Comparison of ENCODE assay signal across 8 cellular contexts in genomic region chr1:220879509-220880366, GRCh38. TPM values are rescaled to one million over a fixed set of nuclear protein-coding genes. Genes with fewer than 3 reads are reported as not detected.
A peak's percentile ranks its signal among the peaks of the same experiment; 100 is the strongest.
DNase-seq lines count a peak whose midpoint lies in the region; ATAC-seq and TF ChIP-seq lines count a peak whose summit lies in the region.

No MANE protein-coding gene starts in this region.

- H3K4me1 ChIP-seq in effector memory CD4-positive, alpha-beta T cell (ENCODE audit: control insufficient read depth, insufficient read depth, low read length, poor library complexity, severe bottlenecking): peaks cover 5% of the 10 kb centered on the region
- H3K4me1 ChIP-seq in mesodermal cell (ENCODE audit: control insufficient read depth, insufficient read depth, low read length, poor library complexity, severe bottlenecking) (peaks cover 36% of the 10 kb centered on the region), uterus (peaks cover 0 to 9% of the 10 kb centered on the region in 2 donors)

- DNase-seq in Ammon's horn (ENCODE audit: low spot score): peak; percentile 33
- DNase-seq in GM13977 (ENCODE audit: low spot score): peak; percentile 74
- DNase-seq in RPMI8226: peak; percentile 48
- DNase-seq in effector memory CD4-positive, alpha-beta T cell: no peak
- DNase-seq in uterus: peak; percentile 22 to 49
- DNase-seq in KG1 (lab: John Stamatoyannopoulos, UW): no peak

- H3K27me3 ChIP-seq in effector memory CD4-positive, alpha-beta T cell (replicated peaks; ENCODE audit: control insufficient read depth, insufficient read depth, low read length, poor library complexity, severe bottlenecking): peaks cover 35% of the 10 kb centered on the region
- H3K27me3 ChIP-seq in uterus: peaks cover 0 to 16% of the 10 kb centered on the region in 2 donors

- no peak for TF ChIP-seq POLR2A in uterus (IDR thresholded peaks at IDR 0.05)

- H3K9me3 ChIP-seq in effector memory CD4-positive, alpha-beta T cell (ENCODE audit: control insufficient read depth, low read length): no peaks in the 10 kb centered on the region
- H3K9me3 ChIP-seq in mesodermal cell (ENCODE audit: control insufficient read depth, low read length): no peaks in the 10 kb centered on the region
- no peaks in the 10 kb centered on the region for H3K9me3 ChIP-seq in uterus

- no peaks in the 10 kb centered on the region for H3K36me3 ChIP-seq in effector memory CD4-positive, alpha-beta T cell (ENCODE audit: control insufficient read depth, insufficient read depth, low read length)
- H3K36me3 ChIP-seq in mesodermal cell (ENCODE audit: control insufficient read depth, insufficient read depth, low read length) (no peaks in the 10 kb centered on the region), uterus (no peaks in the 10 kb centered on the region)

- intact Hi-C loops in uterus (cut with DNase I; ENCODE audit: low total_unique reads): loop anchor here (10.0 kb wide), 2 partner anchors 325 to 555 kb away; no protein-coding TSS in a partner anchor

- WGBS in mesodermal cell (ENCODE audit: insufficient coverage in 2 of 2), 2 experiments: 0% methylated on average over 59 to 75 of the region's 94 CpGs

- no peak overlapping the region for H3K27ac ChIP-seq in effector memory CD4-positive, alpha-beta T cell (ENCODE audit: insufficient read depth, low read length, poor library complexity, severe bottlenecking)
- peak overlapping the region; percentile 29 for H3K27ac ChIP-seq in mesodermal cell (ENCODE audit: low read depth, low read length, severe bottlenecking)
- peak overlapping the region; percentile 89 to 92 for H3K27ac ChIP-seq in uterus

- peak overlapping the region; percentile 58 for H3K4me3 ChIP-seq in effector memory CD4-positive, alpha-beta T cell (ENCODE audit: insufficient read depth, low read depth, low read length, poor library complexity, severe bottlenecking)
- H3K4me3 ChIP-seq in mesodermal cell (ENCODE audit: extremely low read depth, insufficient read depth, low read length, poor library complexity, severe bottlenecking): peak overlapping the region; percentile 59
- peak overlapping the region; percentile 39 to 84 for H3K4me3 ChIP-seq in uterus

- in situ Hi-C loops in GM13977 (cut with MboI; ENCODE audit: low pct_unique_long_range_greater_than_20kb, low sequenced_read_pairs, unreplicated experiment): loop anchor here (10.0 kb wide), 1 partner anchor 325 kb away; no protein-coding TSS in a partner anchor

- peak; percentile 32 for ATAC-seq in HG02981 (IDR thresholded peaks at IDR 0.05; ENCODE audit: unreplicated experiment)

- TF ChIP-seq CTCF in GM13977 (IDR thresholded peaks at IDR 0.05; ENCODE audit: extremely low read depth, insufficient read depth, missing control alignments) (no peak), uterus (IDR thresholded peaks at IDR 0.05) (no peak)

RNA-seq across cellular contexts. Expression of gene HLX, which starts 0.5 kb away (rescaled TPM):
- 9.6 TPM for polyA plus RNA-seq in mesodermal cell (2013, experiment 1 of 2)
- polyA plus RNA-seq in mesodermal cell (2013, experiment 2 of 2): 13.6 TPM
- total RNA-seq in uterus: 10 to 100 TPM in 1 of 4 donors, 1 to 10 TPM in 2, under 1 TPM in 1; 0.26 to 35.9 (median 7.0) TPM

Comparison
In these comparisons a context has a peak if more than half of its experiments do, and no peak if none do; other contexts are left out.
1. DNase-seq: peak in Ammon's horn (single experiment), GM13977 (single experiment), RPMI8226 (single experiment) and uterus (2 of 2); none in effector memory CD4-positive, alpha-beta T cell (0 of 3) and KG1 (single experiment).
2. Peak in every context shown above with its lines, with median percentiles within 50 percentile points of each other: H3K4me3 ChIP-seq.